15 cellular contexts compared by ENCODE assay signal in genomic region chr11:35953081-35953480, GRCh38. TPM values are rescaled to one million over a fixed set of nuclear protein-coding genes. Genes with fewer than 3 reads are reported as not detected.
DNase-seq lines count a peak whose midpoint lies in the region; ATAC-seq and TF ChIP-seq lines count a peak whose summit lies in the region.
"Had no signal": no experiment of that assay in that cellular context is flagged by ENCODE, and none has a peak within 500 bp of the region (broad histone marks: within the 10 kb centered on the region; RNA-seq: fewer than 3 reads in every experiment).

No MANE protein-coding gene starts in this region.

- no peaks in the 10 kb centered on the region for H3K36me3 Mint-ChIP-seq in progenitor cell of endocrine pancreas (ENCODE audit: insufficient read depth)

- peaks cover 12% of the 10 kb centered on the region for H3K4me1 Mint-ChIP-seq in progenitor cell of endocrine pancreas (ENCODE audit: low read depth)

- no peak for ATAC-seq in lower lobe of right lung
- ATAC-seq: activated CD8-positive, alpha-beta T cell treated with anti-CD3 and anti-CD28 coated beads for 36 hours; mucosa of descending colon; right lobe of liver; stimulated activated naive CD8-positive, alpha-beta T cell treated with anti-CD3 and anti-CD28 coated beads, Interleukin-15, Interleukin-2, amounts not matched to agents 100 U/mL and 50 U/mL, for 24 hours had no signal

- H3K36me3 ChIP-seq in lower lobe of right lung, result no peaks in the 10 kb centered on the region
- H3K36me3 ChIP-seq: right lobe of liver had no signal

- no peaks in the 10 kb centered on the region for H3K27me3 ChIP-seq in lower lobe of right lung (ENCODE audit: low read depth)
- H3K27me3 ChIP-seq: right lobe of liver had no signal

- no peak overlapping the region for H3K4me3 Mint-ChIP-seq in progenitor cell of endocrine pancreas (ENCODE audit: low read depth)
- H3K4me3 Mint-ChIP-seq: activated CD8-positive, alpha-beta T cell treated with anti-CD3 and anti-CD28 coated beads for 36 hours had no signal

- TF ChIP-seq CTCF in progenitor cell of endocrine pancreas (IDR thresholded peaks at IDR 0.05; ENCODE audit: unreplicated experiment) (no peak), lower lobe of right lung (IDR thresholded peaks at IDR 0.05) (no peak)

- DNase-seq in NCI-H1694 treated with DMSO at 0.1 percent for 48 hours (lab: John Stamatoyannopoulos, UW) (peak; percentile 36), amniotic epithelial cell (ENCODE audit: low read depth) (peak; percentile 32), globus pallidus (ENCODE audit: low spot score) (peak; percentile 83), progenitor cell of endocrine pancreas (ENCODE audit: low spot score, unreplicated experiment) (no peak), NCI-H2107 treated with DMSO at 0.1 percent for 48 hours (lab: John Stamatoyannopoulos, UW; ENCODE audit: unreplicated experiment) (no peak), DMS79 treated with DMSO at 0.1 percent for 48 hours (lab: John Stamatoyannopoulos, UW) (no peak), lower lobe of right lung (no peak)
- no peak for DNase-seq in stimulated activated CD4-positive, alpha-beta T cell treated with anti-CD3 and anti-CD28 coated beads, Interleukin-4, amount 100 ng/mL, for 24 hours
- DNase-seq: activated CD8-positive, alpha-beta T cell treated with anti-CD3 and anti-CD28 coated beads for 36 hours; central memory CD4-positive, alpha-beta T cell; mucosa of descending colon; NCI-H774; right lobe of liver; SIG-M5; stimulated activated naive CD8-positive, alpha-beta T cell treated with anti-CD3 and anti-CD28 coated beads, Interleukin-15, Interleukin-2, amounts not matched to agents 100 U/mL and 50 U/mL, for 24 hours had no signal

- no peaks in the 10 kb centered on the region for H3K27me3 Mint-ChIP-seq in progenitor cell of endocrine pancreas

- no peak overlapping the region for H3K4me3 ChIP-seq in lower lobe of right lung
- H3K4me3 ChIP-seq: mucosa of descending colon, right lobe of liver had no signal

- H3K27ac ChIP-seq in lower lobe of right lung, result no peak overlapping the region
- H3K27ac ChIP-seq: right lobe of liver had no signal

- H3K4me1 ChIP-seq in lower lobe of right lung, result no peaks in the 10 kb centered on the region
- H3K4me1 ChIP-seq: right lobe of liver had no signal

- H3K9me3 ChIP-seq in lower lobe of right lung, result no peaks in the 10 kb centered on the region
- H3K9me3 ChIP-seq: mucosa of descending colon, right lobe of liver had no signal

- intact Hi-C loops in lower lobe of right lung (cut with DNase I), result no loop called here

- no peaks in the 10 kb centered on the region for H3K9me3 Mint-ChIP-seq in progenitor cell of endocrine pancreas (ENCODE audit: low read depth)
- H3K9me3 Mint-ChIP-seq: activated CD8-positive, alpha-beta T cell treated with anti-CD3 and anti-CD28 coated beads for 36 hours had no signal

- peak overlapping the region; percentile 15 for H3K27ac Mint-ChIP-seq in progenitor cell of endocrine pancreas
- H3K27ac Mint-ChIP-seq: activated CD8-positive, alpha-beta T cell treated with anti-CD3 and anti-CD28 coated beads for 36 hours had no signal

RNA-seq across cellular contexts. Expression of gene LDLRAD3, which starts 9.2 kb away (rescaled TPM):
- total RNA-seq in progenitor cell of endocrine pancreas (19.6 and 22.8 TPM in 2 replicates), lower lobe of right lung (7.7 TPM)

Comparison
In these comparisons a context has a peak if more than half of its experiments do, and no peak if none do; other contexts are left out.
1. DNase-seq: peak in NCI-H1694 treated with DMSO at 0.1 percent for 48 hours (single experiment), amniotic epithelial cell (single experiment) and globus pallidus (single experiment); none in progenitor cell of endocrine pancreas (single experiment), NCI-H2107 treated with DMSO at 0.1 percent for 48 hours (single experiment), stimulated activated CD4-positive, alpha-beta T cell treated with anti-CD3 and anti-CD28 coated beads, Interleukin-4, amount 100 ng/mL, for 24 hours (single experiment), DMS79 treated with DMSO at 0.1 percent for 48 hours (single experiment) and lower lobe of right lung (single experiment).